ENCODE assay signal across 1 cellular context in the genomic region with DNA sequence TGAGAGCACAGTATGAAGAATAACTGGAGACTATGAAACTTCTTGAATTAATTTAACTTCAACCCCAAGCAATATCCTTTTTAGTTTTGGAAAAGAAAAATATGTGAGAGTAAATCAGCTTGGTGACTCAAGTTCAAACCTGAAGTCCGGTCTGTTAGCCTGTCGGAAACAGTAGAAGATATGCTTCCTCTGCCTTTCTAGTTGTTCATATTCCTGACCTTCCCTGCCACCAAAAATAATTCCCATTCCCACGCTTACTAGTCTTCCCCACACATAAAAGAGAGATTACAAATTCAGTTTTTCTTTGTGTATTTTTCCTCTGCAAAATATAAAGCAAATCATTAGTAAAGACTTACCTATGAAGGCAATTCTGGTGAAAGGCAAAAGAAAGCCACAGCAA.
TF ChIP-seq lines count a peak whose summit lies in the region.

No MANE protein-coding gene starts in this region.

TF ChIP-seq in SK-N-SH, 30 proteins besides CTCF, POLR2A, EP300 and RAD21 (continued from another document):
- TF ChIP-seq, protein P1, sequence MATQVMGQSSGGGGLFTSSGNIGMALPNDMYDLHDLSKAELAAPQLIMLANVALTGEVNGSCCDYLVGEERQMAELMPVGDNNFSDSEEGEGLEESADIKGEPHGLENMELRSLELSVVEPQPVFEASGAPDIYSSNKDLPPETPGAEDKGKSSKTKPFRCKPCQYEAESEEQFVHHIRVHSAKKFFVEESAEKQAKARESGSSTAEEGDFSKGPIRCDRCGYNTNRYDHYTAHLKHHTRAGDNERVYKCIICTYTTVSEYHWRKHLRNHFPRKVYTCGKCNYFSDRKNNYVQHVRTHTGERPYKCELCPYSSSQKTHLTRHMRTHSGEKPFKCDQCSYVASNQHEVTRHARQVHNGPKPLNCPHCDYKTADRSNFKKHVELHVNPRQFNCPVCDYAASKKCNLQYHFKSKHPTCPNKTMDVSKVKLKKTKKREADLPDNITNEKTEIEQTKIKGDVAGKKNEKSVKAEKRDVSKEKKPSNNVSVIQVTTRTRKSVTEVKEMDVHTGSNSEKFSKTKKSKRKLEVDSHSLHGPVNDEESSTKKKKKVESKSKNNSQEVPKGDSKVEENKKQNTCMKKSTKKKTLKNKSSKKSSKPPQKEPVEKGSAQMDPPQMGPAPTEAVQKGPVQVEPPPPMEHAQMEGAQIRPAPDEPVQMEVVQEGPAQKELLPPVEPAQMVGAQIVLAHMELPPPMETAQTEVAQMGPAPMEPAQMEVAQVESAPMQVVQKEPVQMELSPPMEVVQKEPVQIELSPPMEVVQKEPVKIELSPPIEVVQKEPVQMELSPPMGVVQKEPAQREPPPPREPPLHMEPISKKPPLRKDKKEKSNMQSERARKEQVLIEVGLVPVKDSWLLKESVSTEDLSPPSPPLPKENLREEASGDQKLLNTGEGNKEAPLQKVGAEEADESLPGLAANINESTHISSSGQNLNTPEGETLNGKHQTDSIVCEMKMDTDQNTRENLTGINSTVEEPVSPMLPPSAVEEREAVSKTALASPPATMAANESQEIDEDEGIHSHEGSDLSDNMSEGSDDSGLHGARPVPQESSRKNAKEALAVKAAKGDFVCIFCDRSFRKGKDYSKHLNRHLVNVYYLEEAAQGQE (IDR thresholded peaks at IDR 0.05; ENCODE audit: low read depth, low read length), result no peak
- TF ChIP-seq TCF12 (IDR thresholded peaks at IDR 0.05) (no peak), NRF1 (IDR thresholded peaks at IDR 0.05; ENCODE audit: low read depth, low read length) (no peak), NFIC (IDR thresholded peaks at IDR 0.05; ENCODE audit: borderline replicate concordance) (no peak), JUND (IDR thresholded peaks at IDR 0.05) (no peak), MEF2A (IDR thresholded peaks at IDR 0.05; ENCODE audit: borderline replicate concordance, low read depth) (no peak), FOXJ3 (CRISPR knock-in tag; IDR thresholded peaks at IDR 0.05) (no peak), FOSL2 (IDR thresholded peaks at IDR 0.05; ENCODE audit: borderline replicate concordance, low read depth) (no peak)
- TF ChIP-seq, protein P2, sequence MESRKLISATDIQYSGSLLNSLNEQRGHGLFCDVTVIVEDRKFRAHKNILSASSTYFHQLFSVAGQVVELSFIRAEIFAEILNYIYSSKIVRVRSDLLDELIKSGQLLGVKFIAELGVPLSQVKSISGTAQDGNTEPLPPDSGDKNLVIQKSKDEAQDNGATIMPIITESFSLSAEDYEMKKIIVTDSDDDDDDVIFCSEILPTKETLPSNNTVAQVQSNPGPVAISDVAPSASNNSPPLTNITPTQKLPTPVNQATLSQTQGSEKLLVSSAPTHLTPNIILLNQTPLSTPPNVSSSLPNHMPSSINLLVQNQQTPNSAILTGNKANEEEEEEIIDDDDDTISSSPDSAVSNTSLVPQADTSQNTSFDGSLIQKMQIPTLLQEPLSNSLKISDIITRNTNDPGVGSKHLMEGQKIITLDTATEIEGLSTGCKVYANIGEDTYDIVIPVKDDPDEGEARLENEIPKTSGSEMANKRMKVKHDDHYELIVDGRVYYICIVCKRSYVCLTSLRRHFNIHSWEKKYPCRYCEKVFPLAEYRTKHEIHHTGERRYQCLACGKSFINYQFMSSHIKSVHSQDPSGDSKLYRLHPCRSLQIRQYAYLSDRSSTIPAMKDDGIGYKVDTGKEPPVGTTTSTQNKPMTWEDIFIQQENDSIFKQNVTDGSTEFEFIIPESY (IDR thresholded peaks at IDR 0.05; ENCODE audit: borderline replicate concordance, low read depth), result no peak
TF ChIP-seq in SK-N-SH: peak in this region for 0.
